In the genomic region with DNA sequence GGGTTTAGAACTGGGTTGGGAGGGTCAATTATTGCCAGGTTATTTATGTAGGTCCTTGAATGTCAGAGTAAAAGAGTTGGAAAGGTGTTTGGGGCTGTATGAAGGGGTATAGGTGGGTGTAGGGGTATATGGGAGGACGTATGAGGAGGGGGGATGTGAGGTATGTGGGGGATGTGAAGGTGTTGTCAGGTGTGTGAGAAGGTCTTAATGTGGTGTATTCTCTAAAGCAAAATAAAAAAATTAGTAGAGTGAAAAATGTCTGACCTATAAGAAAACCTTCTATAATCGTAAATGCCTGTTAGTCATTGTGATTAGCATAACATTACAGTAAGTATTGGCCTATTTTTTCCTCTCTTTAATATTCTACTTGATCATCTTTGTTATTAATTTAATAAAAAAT, we compare ENCODE assay signal across 34 cellular contexts.
"Had no signal": no experiment of that assay in that cellular context is flagged by ENCODE, and none has a peak within 500 bp of the region (broad histone marks: within the 10 kb centered on the region; RNA-seq: fewer than 3 reads in every experiment).

No MANE protein-coding gene starts in this region.

- H3K9me3 ChIP-seq: adrenal gland, ascending aorta, breast epithelium had no signal

- H3K4me1 ChIP-seq: ascending aorta, breast epithelium had no signal

- FAIRE-seq: TTC549 had no signal

- H3K4me3 ChIP-seq: adrenal gland, ascending aorta, breast epithelium had no signal

- H3K27ac Mint-ChIP-seq: activated B cell treated with CpG ODN at 0.5 μM for 24 hours; activated CD4-positive, alpha-beta memory T cell treated with anti-CD3 and anti-CD28 coated beads for 36 hours; activated CD4-positive, alpha-beta T cell treated with anti-CD3 and anti-CD28 coated beads, Interleukin-2, amount 10 ng/mL, durations not matched to agents 24 days and 14 days; activated CD8-positive, alpha-beta T cell treated with anti-CD3 and anti-CD28 coated beads for 36 hours; activated naive CD4-positive, alpha-beta T cell treated with anti-CD3 and anti-CD28 coated beads for 36 hours; activated naive CD4-positive, alpha-beta T cell treated with anti-CD3 and anti-CD28 coated beads, Interleukin-2, amount 50 U/mL, for 72 hours; activated naive CD8-positive, alpha-beta T cell treated with anti-CD3 and anti-CD28 coated beads for 36 hours; activated T-cell treated with anti-CD3 and anti-CD28 coated beads, Interleukin-2, amount 50 U/mL, for 72 hours; activated T-helper 1 cell treated with anti-CD3 and anti-CD28 coated beads, Interleukin-12 subunit alpha, Interleukin-12 subunit beta, Interleukin-2, Interleukin-4 antibody, amounts not matched to agents 30 ng/mL and 10 ng/mL and 1 ng/mL, durations not matched to agents 14 hours and 24 hours and 36 hours; activated T-helper 17 cell treated with anti-CD3 and anti-CD28 coated beads, Interleukin-2, amount 50 U/mL, for 72 hours; T-cell; T-helper 17 cell had no signal

- ATAC-seq: activated CD8-positive, alpha-beta T cell treated with anti-CD3 and anti-CD28 coated beads for 36 hours; activated naive CD4-positive, alpha-beta T cell treated with anti-CD3 and anti-CD28 coated beads, Interleukin-2, amount 50 U/mL, for 72 hours; activated T-cell treated with anti-CD3 and anti-CD28 coated beads, Interleukin-2, amount 50 U/mL, for 4 hours; activated T-cell treated with anti-CD3 and anti-CD28 coated beads, Interleukin-2, amount 50 U/mL, for 72 hours; activated T-helper 17 cell treated with anti-CD3 and anti-CD28 coated beads, Interleukin-2, amount 50 U/mL, for 72 hours; T-cell; T-helper 17 cell had no signal

- H3K27ac ChIP-seq: adrenal gland, ascending aorta, brain microvascular endothelial cell, breast epithelium, VCaP had no signal

- H3K4me1 Mint-ChIP-seq: activated B cell treated with CpG ODN at 0.5 μM for 24 hours; activated CD4-positive, alpha-beta T cell treated with anti-CD3 and anti-CD28 coated beads, Interleukin-2, amount 10 ng/mL, durations not matched to agents 24 days and 14 days had no signal

- H3K36me3 ChIP-seq: adrenal gland, ascending aorta, brain microvascular endothelial cell, breast epithelium had no signal

- H3K36me3 Mint-ChIP-seq: activated naive CD4-positive, alpha-beta T cell treated with anti-CD3 and anti-CD28 coated beads, Interleukin-2, amount 50 U/mL, for 72 hours had no signal

- H3K27me3 Mint-ChIP-seq: activated B cell treated with CpG ODN at 0.5 μM for 24 hours; activated CD4-positive, alpha-beta memory T cell treated with anti-CD3 and anti-CD28 coated beads for 36 hours; activated CD4-positive, alpha-beta T cell treated with anti-CD3 and anti-CD28 coated beads, Interleukin-2, amount 10 ng/mL, durations not matched to agents 24 days and 14 days; activated CD8-positive, alpha-beta T cell treated with anti-CD3 and anti-CD28 coated beads for 36 hours; activated naive CD8-positive, alpha-beta T cell treated with anti-CD3 and anti-CD28 coated beads for 36 hours; activated T-helper 17 cell treated with anti-CD3 and anti-CD28 coated beads, Interleukin-2, amount 50 U/mL, for 72 hours; T-cell; T-helper 17 cell had no signal

- H3K27me3 ChIP-seq: adrenal gland, ascending aorta, brain microvascular endothelial cell, breast epithelium had no signal

- H3K4me3 Mint-ChIP-seq: activated B cell treated with CpG ODN at 0.5 μM for 24 hours; activated CD4-positive, alpha-beta memory T cell treated with anti-CD3 and anti-CD28 coated beads for 36 hours; activated CD4-positive, alpha-beta T cell treated with anti-CD3 and anti-CD28 coated beads, Interleukin-2, amount 10 ng/mL, durations not matched to agents 24 days and 14 days; activated CD8-positive, alpha-beta T cell treated with anti-CD3 and anti-CD28 coated beads for 36 hours; activated naive CD4-positive, alpha-beta T cell treated with anti-CD3 and anti-CD28 coated beads for 36 hours; activated naive CD8-positive, alpha-beta T cell treated with anti-CD3 and anti-CD28 coated beads for 36 hours; activated T-cell treated with anti-CD3 and anti-CD28 coated beads, Interleukin-2, amount 50 U/mL, for 4 hours; activated T-cell treated with anti-CD3 and anti-CD28 coated beads, Interleukin-2, amount 50 U/mL, for 72 hours; activated T-helper 1 cell treated with anti-CD3 and anti-CD28 coated beads, Interleukin-12 subunit alpha, Interleukin-12 subunit beta, Interleukin-2, Interleukin-4 antibody, amounts not matched to agents 30 ng/mL and 10 ng/mL and 1 ng/mL, durations not matched to agents 14 hours and 24 hours and 36 hours; activated T-helper 17 cell treated with anti-CD3 and anti-CD28 coated beads, Interleukin-2, amount 50 U/mL, for 72 hours; T-cell; T-helper 17 cell had no signal

- DNase-seq: activated B cell treated with CpG ODN at 0.5 μM for 24 hours; activated CD4-positive, alpha-beta memory T cell treated with anti-CD3 and anti-CD28 coated beads for 36 hours; activated CD4-positive, alpha-beta T cell treated with anti-CD3 and anti-CD28 coated beads for 4 hours; activated CD4-positive, alpha-beta T cell treated with anti-CD3 and anti-CD28 coated beads, Interleukin-2, amount 10 ng/mL, durations not matched to agents 24 days and 14 days; activated CD4-positive, alpha-beta T cell treated with anti-CD3 and anti-CD28 coated beads, Interleukin-2, amount 50 U/mL, for 1 hour; activated CD4-positive, alpha-beta T cell treated with anti-CD3 and anti-CD28 coated beads, Interleukin-2, amount 50 U/mL, for 4 hours; activated CD4-positive, CD25-positive, alpha-beta regulatory T cell treated with anti-CD3 and anti-CD28 coated beads, Interleukin-2, amount 50 U/mL, for 72 hours; activated CD8-positive, alpha-beta memory T cell treated with anti-CD3 and anti-CD28 coated beads, Interleukin-2, amount 50 U/mL, for 4 hours; activated CD8-positive, alpha-beta T cell treated with anti-CD3 and anti-CD28 coated beads for 36 hours; activated effector memory CD4-positive, alpha-beta T cell treated with anti-CD3 and anti-CD28 coated beads, Interleukin-2, amount 50 U/mL, for 16 hours; activated gamma-delta T cell treated with Interleukin-2 at 50 U/mL for 16 hours; activated naive CD4-positive, alpha-beta T cell; activated naive CD4-positive, alpha-beta T cell treated with anti-CD3 and anti-CD28 coated beads for 36 hours; activated naive CD4-positive, alpha-beta T cell treated with anti-CD3 and anti-CD28 coated beads, Interleukin-2, amount 50 U/mL, for 16 hours; activated naive CD8-positive, alpha-beta T cell treated with anti-CD3 and anti-CD28 coated beads for 36 hours; activated T-cell treated with anti-CD3 and anti-CD28 coated beads for 4 hours; activated T-cell treated with anti-CD3 and anti-CD28 coated beads, Interleukin-2, amount 50 U/mL, for 1 hour; activated T-cell treated with anti-CD3 and anti-CD28 coated beads, Interleukin-2, amount 50 U/mL, for 4 hours; activated T-cell treated with anti-CD3 and anti-CD28 coated beads, Interleukin-2, amount 50 U/mL, for 72 hours; adrenal gland; amniotic stem cell; anterior cingulate cortex; brain microvascular endothelial cell; central memory CD4-positive, alpha-beta T cell; T-cell; T-helper 17 cell; T-helper 9 cell had no signal

- H3K9me3 Mint-ChIP-seq: activated B cell treated with CpG ODN at 0.5 μM for 24 hours; activated CD4-positive, alpha-beta memory T cell treated with anti-CD3 and anti-CD28 coated beads for 36 hours; activated CD4-positive, alpha-beta T cell treated with anti-CD3 and anti-CD28 coated beads, Interleukin-2, amount 10 ng/mL, durations not matched to agents 24 days and 14 days; activated CD8-positive, alpha-beta T cell treated with anti-CD3 and anti-CD28 coated beads for 36 hours; activated naive CD4-positive, alpha-beta T cell treated with anti-CD3 and anti-CD28 coated beads for 36 hours; activated naive CD4-positive, alpha-beta T cell treated with anti-CD3 and anti-CD28 coated beads, Interleukin-2, amount 50 U/mL, for 72 hours; activated T-cell treated with anti-CD3 and anti-CD28 coated beads, Interleukin-2, amount 50 U/mL, for 4 hours; activated T-cell treated with anti-CD3 and anti-CD28 coated beads, Interleukin-2, amount 50 U/mL, for 72 hours; activated T-helper 1 cell treated with anti-CD3 and anti-CD28 coated beads, Interleukin-12 subunit alpha, Interleukin-12 subunit beta, Interleukin-2, Interleukin-4 antibody, amounts not matched to agents 30 ng/mL and 10 ng/mL and 1 ng/mL, durations not matched to agents 14 hours and 24 hours and 36 hours; activated T-helper 17 cell treated with anti-CD3 and anti-CD28 coated beads, Interleukin-2, amount 50 U/mL, for 72 hours; T-cell had no signal
